Comparison of ENCODE assay signal across 24 cellular contexts in genomic region chr6:156928972-156929371, GRCh38.
"Had no signal": no experiment of that assay in that cellular context is flagged by ENCODE, and none has a peak within 500 bp of the region (broad histone marks: within the 10 kb centered on the region; RNA-seq: fewer than 3 reads in every experiment).

No MANE protein-coding gene starts in this region.

- H3K4me3 Mint-ChIP-seq: neural crest cell; stimulated activated naive B cell treated with anti-CD40 and anti-IgM and Interleukin-4, amounts not matched to agents 10 μg/mL and 1 μg/mL and 100 μg/mL, for 72 hours had no signal

- H3K27ac ChIP-seq: esophagus muscularis mucosa, left lung, right lobe of liver, thyroid gland, WERI-Rb-1 had no signal

- DNase-seq: activated CD4-positive, CD25-positive, alpha-beta regulatory T cell treated with anti-CD3 and anti-CD28 coated beads, Interleukin-2, amount 50 U/mL, for 72 hours; activated CD8-positive, alpha-beta memory T cell treated with anti-CD3 and anti-CD28 coated beads for 24 hours; activated CD8-positive, alpha-beta memory T cell treated with anti-CD3 and anti-CD28 coated beads, Interleukin-2, amount 50 U/mL, for 4 hours; activated naive CD4-positive, alpha-beta T cell treated with anti-CD3 and anti-CD28 coated beads, Interleukin-2, amount 50 U/mL, for 16 hours; central memory CD4-positive, alpha-beta T cell; effector memory CD4-positive, alpha-beta T cell; glutamatergic neuron; hippocampal formation; kidney glomerular epithelial cell; left lung; naive thymus-derived CD4-positive, alpha-beta T cell; occipital lobe; posterior cingulate gyrus; right lobe of liver; small intestine; stimulated activated CD4-positive, alpha-beta T cell treated with anti-CD3 and anti-CD28 coated beads, Interleukin-2, amount 100 ng/mL, for 24 hours; stimulated activated naive B cell treated with anti-CD40 and anti-IgM and Interleukin-4, amounts not matched to agents 10 μg/mL and 1 μg/mL and 100 μg/mL, for 72 hours; substantia nigra; thyroid gland; WERI-Rb-1 had no signal

- ATAC-seq: left lung; naive thymus-derived CD4-positive, alpha-beta T cell; right lobe of liver; SK-N-SH treated with all-trans-retinoic acid at 6 μM for 48 hours; stimulated activated naive B cell treated with anti-CD40 and anti-IgM and Interleukin-4, amounts not matched to agents 10 μg/mL and 1 μg/mL and 100 μg/mL, for 72 hours had no signal

- H3K9me3 ChIP-seq: esophagus muscularis mucosa, left lung, right lobe of liver, thyroid gland had no signal

- H3K27me3 Mint-ChIP-seq: naive thymus-derived CD4-positive, alpha-beta T cell; stimulated activated naive B cell treated with anti-CD40 and anti-IgM and Interleukin-4, amounts not matched to agents 10 μg/mL and 1 μg/mL and 100 μg/mL, for 72 hours had no signal

- H3K36me3 ChIP-seq: left lung, right lobe of liver, thyroid gland, WERI-Rb-1 had no signal

- H3K27me3 ChIP-seq: esophagus muscularis mucosa, left lung, right lobe of liver, thyroid gland had no signal

- H3K4me3 ChIP-seq: esophagus muscularis mucosa, left lung, lung, right lobe of liver, thyroid gland had no signal

- H3K9me3 Mint-ChIP-seq: naive thymus-derived CD4-positive, alpha-beta T cell; neural crest cell had no signal
